In genomic region chr13:53250272-53250875, GRCh38 we compare ENCODE assay signal across 8 cellular contexts.
DNase-seq lines count a peak whose midpoint lies in the region; ATAC-seq and TF ChIP-seq lines count a peak whose summit lies in the region.

No MANE protein-coding gene starts in this region.

- TF ChIP-seq CTCF in omental fat pad (IDR thresholded peaks at IDR 0.05): no peak

- peak; percentile 74 for DNase-seq in CD1c-positive myeloid dendritic cell (ENCODE audit: extremely low spot score)
- peak; percentile 86 for DNase-seq in NCI-H146 treated with DMSO at 0.1 percent for 48 hours (lab: John Stamatoyannopoulos, UW; ENCODE audit: unreplicated experiment)
- peak; percentile 67 for DNase-seq in SKM-1 treated with dmso at 0.1 percent for 144 hours (lab: John Stamatoyannopoulos, UW; ENCODE audit: unreplicated experiment)
- DNase-seq in fibroblast of peridontal ligament (ENCODE audit: extremely low read depth): peak; percentile 80
- no peak for DNase-seq in omental fat pad (ENCODE audit: low spot score)
- no peak for DNase-seq in activated T-cell treated with anti-CD3 and anti-CD28 coated beads, Interleukin-2, amount 50 U/mL, for 1 hour

- ATAC-seq in GM18519 (IDR thresholded peaks at IDR 0.05; ENCODE audit: low FRiP score, unreplicated experiment) (peak; percentile 92), HG02973 (IDR thresholded peaks at IDR 0.05; ENCODE audit: unreplicated experiment) (peak; percentile 71), omental fat pad (ENCODE audit: low FRiP score) (peak; percentile 57)

Comparison
In these comparisons a context has a peak if more than half of its experiments do, and no peak if none do; other contexts are left out.
1. DNase-seq: peak in CD1c-positive myeloid dendritic cell (single experiment), NCI-H146 treated with DMSO at 0.1 percent for 48 hours (single experiment), SKM-1 treated with dmso at 0.1 percent for 144 hours (single experiment) and fibroblast of peridontal ligament (single experiment); none in omental fat pad (single experiment) and activated T-cell treated with anti-CD3 and anti-CD28 coated beads, Interleukin-2, amount 50 U/mL, for 1 hour (single experiment).
2. Peak in every context shown above with its lines, with median percentiles within 50 percentile points of each other: ATAC-seq.